8 cellular contexts compared by ENCODE assay signal in the genomic region with DNA sequence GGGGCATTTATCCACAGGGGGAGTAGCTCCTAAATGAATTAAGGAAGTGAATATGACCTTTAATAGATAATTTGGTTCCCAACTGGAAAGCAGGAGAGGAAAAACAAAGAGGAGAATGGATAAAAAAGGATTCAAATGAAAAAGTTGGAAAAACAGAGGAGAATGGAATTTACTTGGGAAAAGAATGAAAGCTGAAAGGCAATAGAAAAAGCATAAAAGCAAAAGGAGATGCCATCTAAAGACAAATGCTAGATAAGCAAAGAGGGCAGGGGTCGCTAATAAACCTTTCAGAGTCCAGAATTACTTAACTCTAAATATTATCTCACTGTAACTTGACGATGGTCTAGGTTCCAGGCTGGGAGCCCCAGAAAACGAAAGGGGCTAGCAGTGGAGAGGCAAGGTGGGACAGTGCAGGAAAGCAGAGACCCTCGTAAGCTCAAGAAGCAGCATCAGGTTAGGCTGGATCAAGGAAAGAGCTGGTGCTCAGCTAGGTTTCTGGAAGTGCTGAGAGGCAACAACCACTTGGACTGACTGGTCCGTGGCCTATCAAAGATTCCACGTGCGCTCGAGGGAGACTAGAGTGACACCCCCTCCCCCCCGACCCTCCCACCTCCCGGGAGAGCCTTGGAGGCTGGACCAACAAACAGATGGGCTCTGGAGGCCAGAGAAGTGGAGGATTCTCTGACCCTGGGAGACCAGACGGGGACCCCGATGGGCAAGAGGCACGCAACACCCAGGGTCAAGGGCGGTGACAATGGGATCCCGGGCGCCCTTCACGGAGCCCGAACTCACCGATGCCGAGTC. TPM values are rescaled to one million over a fixed set of nuclear protein-coding genes. Genes with fewer than 3 reads are reported as not detected.
DNase-seq lines count a peak whose midpoint lies in the region; ATAC-seq and TF ChIP-seq lines count a peak whose summit lies in the region.

No MANE protein-coding gene starts in this region.

- H3K36me3 ChIP-seq in iPS-18a (ENCODE audit: control insufficient read depth, low read depth, low read length) (no peaks in the 10 kb centered on the region), stomach (no peaks in the 10 kb centered on the region)

- TF ChIP-seq EP300 in stomach (IDR thresholded peaks at IDR 0.05) = no peak

- no peak for TF ChIP-seq POLR2A in stomach (IDR thresholded peaks at IDR 0.05)

- H3K27ac ChIP-seq in iPS-18a (ENCODE audit: low read length) = no peak overlapping the region
- peak overlapping the region; percentile 79 to 91 (median 90) for H3K27ac ChIP-seq in stomach

- H3K36me3 Mint-ChIP-seq in activated T-helper 1 cell treated with anti-CD3 and anti-CD28 coated beads, Interleukin-12 subunit alpha, Interleukin-12 subunit beta, Interleukin-2, Interleukin-4 antibody, amounts not matched to agents 30 ng/mL and 10 ng/mL and 1 ng/mL, durations not matched to agents 14 hours and 24 hours and 36 hours (ENCODE audit: low read depth) = no peaks in the 10 kb centered on the region

- H3K27ac Mint-ChIP-seq in activated T-helper 1 cell treated with anti-CD3 and anti-CD28 coated beads, Interleukin-12 subunit alpha, Interleukin-12 subunit beta, Interleukin-2, Interleukin-4 antibody, amounts not matched to agents 30 ng/mL and 10 ng/mL and 1 ng/mL, durations not matched to agents 14 hours and 24 hours and 36 hours = no peak overlapping the region

- H3K4me1 ChIP-seq in iPS-18a (ENCODE audit: control insufficient read depth, low read depth, low read length) (peaks cover 12% of the 10 kb centered on the region), stomach (peaks cover 10 to 56% (median 38%) of the 10 kb centered on the region in 4 donors)

- H3K9me3 Mint-ChIP-seq in activated T-helper 1 cell treated with anti-CD3 and anti-CD28 coated beads, Interleukin-12 subunit alpha, Interleukin-12 subunit beta, Interleukin-2, Interleukin-4 antibody, amounts not matched to agents 30 ng/mL and 10 ng/mL and 1 ng/mL, durations not matched to agents 14 hours and 24 hours and 36 hours = no peaks in the 10 kb centered on the region

- TF ChIP-seq CTCF in stomach (IDR thresholded peaks at IDR 0.05) = no peak

- H3K4me3 ChIP-seq in iPS-18a (ENCODE audit: low read length) (peak overlapping the region; percentile 72), stomach (peak overlapping the region; percentile 84 to 95 (median 94))

- peaks cover 23% of the 10 kb centered on the region for H3K27me3 ChIP-seq in iPS-18a (ENCODE audit: control insufficient read depth, insufficient read depth, low read length)
- no peaks in the 10 kb centered on the region for H3K27me3 ChIP-seq in stomach

- CTCF ChIA-PET in HEK293T (lab: Yijun Ruan, JAX) = interaction anchor here (2.1 kb wide), 1 partner anchor 93 kb away, joined by 13 read pairs; no protein-coding TSS in a partner anchor

- intact Hi-C loops in activated T-helper 1 cell treated with anti-CD3 and anti-CD28 coated beads, Interleukin-12 subunit alpha, Interleukin-12 subunit beta, Interleukin-2, Interleukin-4 antibody, amounts not matched to agents 30 ng/mL and 10 ng/mL and 1 ng/mL, durations not matched to agents 14 hours and 24 hours and 36 hours (cut with micrococcal nuclease) = loop anchor here (5.0 to 10.0 kb wide), 3 partner anchors 420 to 1787 kb away; a partner anchor contains a TSS
- intact Hi-C loops in stomach (cut with DNase I; ENCODE audit: low total_unique reads) = loop anchor here (5.0 kb wide), 1 partner anchor 92 kb away; no protein-coding TSS in a partner anchor

- H3K4me3 Mint-ChIP-seq in activated T-helper 1 cell treated with anti-CD3 and anti-CD28 coated beads, Interleukin-12 subunit alpha, Interleukin-12 subunit beta, Interleukin-2, Interleukin-4 antibody, amounts not matched to agents 30 ng/mL and 10 ng/mL and 1 ng/mL, durations not matched to agents 14 hours and 24 hours and 36 hours = peak overlapping the region; percentile 78

- H3K9me3 ChIP-seq in iPS-18a (ENCODE audit: control insufficient read depth, low read depth, low read length) (no peaks in the 10 kb centered on the region), stomach (no peaks in the 10 kb centered on the region)

- H3K9ac ChIP-seq in iPS-18a (ENCODE audit: low read length) = peak overlapping the region; percentile 61

- peak; percentile 8 for DNase-seq in Ammon's horn (ENCODE audit: low spot score)
- peak; percentile 23 for DNase-seq in HEK293T (ENCODE audit: extremely low spot score)
- DNase-seq in activated T-helper 1 cell treated with anti-CD3 and anti-CD28 coated beads, Interleukin-12 subunit alpha, Interleukin-12 subunit beta, Interleukin-2, Interleukin-4 antibody, amounts not matched to agents 30 ng/mL and 10 ng/mL and 1 ng/mL, durations not matched to agents 14 hours and 24 hours and 36 hours (ENCODE audit: low spot score) = no peak
- no peak for DNase-seq in stomach
- no peak for DNase-seq in DMS79 (lab: John Stamatoyannopoulos, UW)

- H3K4me1 Mint-ChIP-seq in activated T-helper 1 cell treated with anti-CD3 and anti-CD28 coated beads, Interleukin-12 subunit alpha, Interleukin-12 subunit beta, Interleukin-2, Interleukin-4 antibody, amounts not matched to agents 30 ng/mL and 10 ng/mL and 1 ng/mL, durations not matched to agents 14 hours and 24 hours and 36 hours (ENCODE audit: low read depth) = peaks cover 30% of the 10 kb centered on the region

- peaks cover 38% of the 10 kb centered on the region for H3K27me3 Mint-ChIP-seq in activated T-helper 1 cell treated with anti-CD3 and anti-CD28 coated beads, Interleukin-12 subunit alpha, Interleukin-12 subunit beta, Interleukin-2, Interleukin-4 antibody, amounts not matched to agents 30 ng/mL and 10 ng/mL and 1 ng/mL, durations not matched to agents 14 hours and 24 hours and 36 hours (ENCODE audit: insufficient read depth)

- WGBS in stomach, 5 donors = 13 to 26% (median 15%) methylated on average over 10 to 20 of the region's 20 CpGs

- ATAC-seq in GM18498 (IDR thresholded peaks at IDR 0.05; ENCODE audit: unreplicated experiment) = no peak
- no peak for ATAC-seq in GM21825 (IDR thresholded peaks at IDR 0.05; ENCODE audit: unreplicated experiment)

- POLR2A ChIA-PET in HEK293T (lab: Yijun Ruan, JAX) = interaction anchor here (1.5 kb wide), 1 partner anchor 94 kb away, joined by 3 read pairs; no protein-coding TSS in a partner anchor

TF ChIP-seq in HEK293T, 16 proteins besides CTCF, POLR2A, EP300 and RAD21:
- peak; percentile 61 for TF ChIP-seq L3MBTL2 (conservative IDR thresholded peaks at IDR 0.05)
- no peak for TF ChIP-seq ZNF384 (IDR thresholded peaks at IDR 0.05)

RNA-seq across cellular contexts. Expression of a gene that starts 1.2 kb away (rescaled TPM):
- 2.5 and 2.6 TPM in 2 replicates for total RNA-seq in activated T-helper 1 cell treated with anti-CD3 and anti-CD28 coated beads, Interleukin-12 subunit alpha, Interleukin-12 subunit beta, Interleukin-2, Interleukin-4 antibody, amounts not matched to agents 30 ng/mL and 10 ng/mL and 1 ng/mL, durations not matched to agents 14 hours and 24 hours and 36 hours
- 10 to 100 TPM in 3 of 5 donors, 1 to 10 TPM in 2; 3.5 to 87.5 (median 17.2) TPM for total RNA-seq in stomach
- 1 to 10 TPM in 2 of 3 donors, under 1 TPM in 1; 0.93 to 1.4 (median 1.1) TPM for polyA plus RNA-seq in stomach

Comparison
In these comparisons a context has a peak if more than half of its experiments do, and no peak if none do; other contexts are left out.
1. DNase-seq: peak in Ammon's horn (single experiment) and HEK293T (single experiment); none in activated T-helper 1 cell treated with anti-CD3 and anti-CD28 coated beads, Interleukin-12 subunit alpha, Interleukin-12 subunit beta, Interleukin-2, Interleukin-4 antibody, amounts not matched to agents 30 ng/mL and 10 ng/mL and 1 ng/mL, durations not matched to agents 14 hours and 24 hours and 36 hours (single experiment), stomach (single experiment) and DMS79 (single experiment).